ENCODE assay signal across 8 cellular contexts in genomic region chr12:49069507-49070346, GRCh38. TPM values are rescaled to one million over a fixed set of nuclear protein-coding genes. Genes with fewer than 3 reads are reported as not detected.
A peak's percentile ranks its signal among the peaks of the same experiment; 100 is the strongest.
DNase-seq lines count a peak whose midpoint lies in the region; ATAC-seq, FAIRE-seq and TF ChIP-seq lines count a peak whose summit lies in the region.

Gene RHEBL1 (minus strand): TSS chr12:49069979. CDS start chr12:49069785, 194 bp downstream.

- peak; percentile 70 for TF ChIP-seq POLR2A in endothelial cell of umbilical vein (IDR thresholded peaks at IDR 0.05; ENCODE audit: low read depth, low read length)

- H3K4me1 ChIP-seq in OCI-LY1 (ENCODE audit: insufficient read depth, low read length, severe bottlenecking) (peaks cover 11% of the 10 kb centered on the region), endothelial cell of umbilical vein (ENCODE audit: control insufficient read depth, extremely low read depth, insufficient read depth, low read length) (peaks cover 12% of the 10 kb centered on the region)

- peak; percentile 92 for ATAC-seq in GM21528 (IDR thresholded peaks at IDR 0.05; ENCODE audit: low FRiP score, unreplicated experiment)

- DNase-seq in DMS153 (lab: John Stamatoyannopoulos, UW) (peak; percentile 95), HuH-7.5 (ENCODE audit: low spot score) (peak; percentile 93), endothelial cell of umbilical vein (ENCODE audit: low read depth, low spot score) (peak; percentile 98), mucosa of gallbladder (ENCODE audit: low spot score) (peak; percentile 99)
- DNase-seq in activated CD8-positive, alpha-beta memory T cell treated with anti-CD3 and anti-CD28 coated beads, Interleukin-2, amount 50 U/mL, for 4 hours, result peak; percentile 99
- peak; percentile 95 to 98 for DNase-seq in stimulated activated CD8-positive, alpha-beta memory T cell treated with anti-CD3 and anti-CD28 coated beads, Interleukin-4, amount 100 ng/mL, for 4 hours (ENCODE audit: low read depth in 2 of 2, low spot score in 1 of 2)

- H3K9me3 ChIP-seq in OCI-LY1 (ENCODE audit: low read length), result no peaks in the 10 kb centered on the region
- no peaks in the 10 kb centered on the region for H3K9me3 ChIP-seq in endothelial cell of umbilical vein (replicated peaks; ENCODE audit: control insufficient read depth, insufficient read depth, low read length)

- H3K79me2 ChIP-seq in OCI-LY1 (ENCODE audit: insufficient read depth, low read length) (no peaks in the 10 kb centered on the region), endothelial cell of umbilical vein (ENCODE audit: control insufficient read depth, insufficient read depth, low read length) (no peaks in the 10 kb centered on the region)

- H3K9ac ChIP-seq in OCI-LY1 (ENCODE audit: low read length) (peak within 1 kb of the TSS; percentile 54), endothelial cell of umbilical vein (replicated peaks; ENCODE audit: extremely low read depth, insufficient read depth, low read length) (peak within 1 kb of the TSS; percentile 69)

- TF ChIP-seq CTCF in OCI-LY1 (IDR thresholded peaks at IDR 0.05; ENCODE audit: low read length) (peak; percentile 29; the same call in 1 of the 2 replicates), endothelial cell of umbilical vein (IDR thresholded peaks at IDR 0.05; ENCODE audit: extremely low read depth in 1 of 2, insufficient read depth in 1 of 2, low read depth in 1 of 2, low read length in 2 of 2) (peak in 1 of 2 donors; percentile 13)

- no TSS peak for BruUV-seq in endothelial cell of umbilical vein (replicated peaks; lab: Mats Ljungman, UMichigan)

- H2AFZ ChIP-seq in OCI-LY1 (ENCODE audit: low read length) (0 out of 2 replicates have a peak within 1 kb of the TSS, but pooled peaks have one; percentile 22), endothelial cell of umbilical vein (ENCODE audit: low read depth, low read length) (peak within 1 kb of the TSS; percentile 97)

- H3K27ac ChIP-seq in OCI-LY1 (ENCODE audit: low read depth, low read length, poor library complexity, severe bottlenecking) (no peak within 1 kb of the TSS), endothelial cell of umbilical vein (ENCODE audit: insufficient read depth, low read depth, low read length) (peak within 1 kb of the TSS; percentile 30)

- peak within 1 kb of the TSS; percentile 75 for H3K4me2 ChIP-seq in OCI-LY1 (ENCODE audit: low read length)
- H3K4me2 ChIP-seq in endothelial cell of umbilical vein (ENCODE audit: insufficient read depth, low read length), result peak within 1 kb of the TSS; percentile 95

- H4K20me1 ChIP-seq in OCI-LY1 (ENCODE audit: insufficient read depth, low read length) (no peaks in the 10 kb centered on the region), endothelial cell of umbilical vein (replicated peaks; ENCODE audit: control insufficient read depth, extremely low read depth, insufficient read depth, low read length) (no peaks in the 10 kb centered on the region)

- POLR2A ChIA-PET in endothelial cell of umbilical vein (lab: Charles Lee), result interaction anchor here (0.9 to 1.5 kb wide), 5 partner anchors 11 to 119 kb away, joined by 3 to 13 read pairs (median 4); partner anchors contain the start of genes TUBA1A and TUBA1B

- no peaks in the 10 kb centered on the region for H3K9me2 ChIP-seq in OCI-LY1 (ENCODE audit: low read depth, low read length)

- no peaks in the 10 kb centered on the region for H3K27me3 ChIP-seq in OCI-LY1 (ENCODE audit: insufficient read depth, low read length)
- no peaks in the 10 kb centered on the region for H3K27me3 ChIP-seq in endothelial cell of umbilical vein (ENCODE audit: control insufficient read depth in 2 of 2, insufficient read depth in 2 of 2, low read length in 2 of 2)

- H3K4me3 ChIP-seq in OCI-LY1 (ENCODE audit: low read depth, low read length, poor library complexity, severe bottlenecking) (peak within 1 kb of the TSS; percentile 71), endothelial cell of umbilical vein (replicated peaks in 1 of 3; ENCODE audit: insufficient read depth in 1 of 3, low read depth in 1 of 3, low read length in 3 of 3) (peak within 1 kb of the TSS; percentile 61 to 81 (median 64))

- no peaks in the 10 kb centered on the region for H3K9me1 ChIP-seq in endothelial cell of umbilical vein (replicated peaks; ENCODE audit: control insufficient read depth, extremely low read depth, insufficient read depth, low read length)

- H3F3A ChIP-seq in OCI-LY1 (ENCODE audit: insufficient read depth, low read length), result no peaks in the 10 kb centered on the region

- FAIRE-seq in endothelial cell of umbilical vein (lab: Jason Lieb, UNC), result peak; percentile 94

- dilution Hi-C loops in endothelial cell of umbilical vein (cut with MboI; ENCODE audit: extremely low pct_ligation_motif_present, low sequenced_read_pairs), result no loop called here

- H3K36me3 ChIP-seq in OCI-LY1 (ENCODE audit: insufficient read depth, low read length) (no peaks in the 10 kb centered on the region), endothelial cell of umbilical vein (ENCODE audit: control insufficient read depth in 2 of 2, extremely low read depth in 1 of 2, insufficient read depth in 2 of 2, low read length in 2 of 2) (no peaks in the 10 kb centered on the region)

- CTCF ChIA-PET in endothelial cell of umbilical vein (lab: Charles Lee), result interaction anchor here (0.6 to 2.3 kb wide), 13 partner anchors 13 to 167 kb away, joined by 3 to 24 read pairs (median 4); partner anchors contain the start of genes DHH and TUBA1B

- intact Hi-C loops in endothelial cell of umbilical vein (cut with micrococcal nuclease), result loop anchor here (1.0 kb wide), 1 partner anchor 24 kb away; no protein-coding TSS in a partner anchor

TF ChIP-seq in endothelial cell of umbilical vein, 7 proteins besides CTCF, POLR2A, EP300 and RAD21:
- no peak for TF ChIP-seq JUN (IDR thresholded peaks at IDR 0.05; ENCODE audit: borderline replicate concordance, insufficient read depth, insufficient read length, low read depth)
- TF ChIP-seq MAX (IDR thresholded peaks at IDR 0.05; ENCODE audit: insufficient read depth, insufficient read length), result peak; percentile 75

RNA-seq across cellular contexts. Expression of gene RHEBL1, which starts in this region (rescaled TPM):
- total RNA-seq in endothelial cell of umbilical vein (2.3 and 2.6 TPM in 2 replicates), mucosa of gallbladder (0.29 TPM)
- 2.2 and 2.7 TPM in 2 replicates for polyA plus RNA-seq in endothelial cell of umbilical vein
- polyA plus RNA-seq in endothelial cell of umbilical vein (2011; cell fraction: cytosol; rRNA removed), result 1.7 and 2.1 TPM in 2 replicates
- 1.6 and 2.2 TPM in 2 replicates for polyA plus RNA-seq in endothelial cell of umbilical vein (2011; cell fraction: nucleus; rRNA removed)
- polyA plus RNA-seq in endothelial cell of umbilical vein (2012), result 2.0 and 2.6 TPM in 2 replicates
- polyA minus RNA-seq in endothelial cell of umbilical vein, result 1.5 TPM in 1 of 2 replicates, not detected in the other
- polyA minus RNA-seq in endothelial cell of umbilical vein (2011; cell fraction: cytosol; rRNA and poly(A)+ RNA removed), result 2.7 TPM
- polyA minus RNA-seq in endothelial cell of umbilical vein (2011; cell fraction: nucleus; rRNA and poly(A)+ RNA removed), result 0.63 TPM in 1 of 2 replicates, not detected in the other

Comparison
In these comparisons a context has a peak if more than half of its experiments do, and no peak if none do; other contexts are left out.
1. Peak in DNase-seq in mucosa of gallbladder; RNA of the gene not detected or under 1 TPM.